1 cellular context compared by ENCODE assay signal in the genomic region with DNA sequence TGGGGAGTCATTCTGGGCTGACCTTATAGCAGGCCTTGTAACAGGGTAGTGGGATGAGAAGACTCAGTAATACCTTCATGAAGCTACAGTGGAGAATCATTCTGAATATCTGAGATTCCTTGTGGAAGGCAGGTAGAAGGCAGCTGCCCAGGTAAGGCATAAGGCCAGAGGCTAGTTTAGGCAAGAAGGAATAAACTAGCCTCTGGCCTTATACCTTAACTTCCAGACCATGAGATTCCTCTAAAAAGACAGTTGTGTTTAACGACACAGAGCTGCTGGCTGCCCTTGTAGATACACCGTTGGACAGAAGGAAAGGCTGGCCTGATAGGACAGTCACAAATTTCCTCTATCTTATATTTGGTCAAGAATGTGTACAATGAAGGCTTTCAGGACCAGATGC.
TF ChIP-seq lines count a peak whose summit lies in the region.

No MANE protein-coding gene starts in this region.

TF ChIP-seq in GM23338, 12 proteins besides CTCF, POLR2A, EP300 and RAD21 (continued from another document):
- TF ChIP-seq, protein P1, sequence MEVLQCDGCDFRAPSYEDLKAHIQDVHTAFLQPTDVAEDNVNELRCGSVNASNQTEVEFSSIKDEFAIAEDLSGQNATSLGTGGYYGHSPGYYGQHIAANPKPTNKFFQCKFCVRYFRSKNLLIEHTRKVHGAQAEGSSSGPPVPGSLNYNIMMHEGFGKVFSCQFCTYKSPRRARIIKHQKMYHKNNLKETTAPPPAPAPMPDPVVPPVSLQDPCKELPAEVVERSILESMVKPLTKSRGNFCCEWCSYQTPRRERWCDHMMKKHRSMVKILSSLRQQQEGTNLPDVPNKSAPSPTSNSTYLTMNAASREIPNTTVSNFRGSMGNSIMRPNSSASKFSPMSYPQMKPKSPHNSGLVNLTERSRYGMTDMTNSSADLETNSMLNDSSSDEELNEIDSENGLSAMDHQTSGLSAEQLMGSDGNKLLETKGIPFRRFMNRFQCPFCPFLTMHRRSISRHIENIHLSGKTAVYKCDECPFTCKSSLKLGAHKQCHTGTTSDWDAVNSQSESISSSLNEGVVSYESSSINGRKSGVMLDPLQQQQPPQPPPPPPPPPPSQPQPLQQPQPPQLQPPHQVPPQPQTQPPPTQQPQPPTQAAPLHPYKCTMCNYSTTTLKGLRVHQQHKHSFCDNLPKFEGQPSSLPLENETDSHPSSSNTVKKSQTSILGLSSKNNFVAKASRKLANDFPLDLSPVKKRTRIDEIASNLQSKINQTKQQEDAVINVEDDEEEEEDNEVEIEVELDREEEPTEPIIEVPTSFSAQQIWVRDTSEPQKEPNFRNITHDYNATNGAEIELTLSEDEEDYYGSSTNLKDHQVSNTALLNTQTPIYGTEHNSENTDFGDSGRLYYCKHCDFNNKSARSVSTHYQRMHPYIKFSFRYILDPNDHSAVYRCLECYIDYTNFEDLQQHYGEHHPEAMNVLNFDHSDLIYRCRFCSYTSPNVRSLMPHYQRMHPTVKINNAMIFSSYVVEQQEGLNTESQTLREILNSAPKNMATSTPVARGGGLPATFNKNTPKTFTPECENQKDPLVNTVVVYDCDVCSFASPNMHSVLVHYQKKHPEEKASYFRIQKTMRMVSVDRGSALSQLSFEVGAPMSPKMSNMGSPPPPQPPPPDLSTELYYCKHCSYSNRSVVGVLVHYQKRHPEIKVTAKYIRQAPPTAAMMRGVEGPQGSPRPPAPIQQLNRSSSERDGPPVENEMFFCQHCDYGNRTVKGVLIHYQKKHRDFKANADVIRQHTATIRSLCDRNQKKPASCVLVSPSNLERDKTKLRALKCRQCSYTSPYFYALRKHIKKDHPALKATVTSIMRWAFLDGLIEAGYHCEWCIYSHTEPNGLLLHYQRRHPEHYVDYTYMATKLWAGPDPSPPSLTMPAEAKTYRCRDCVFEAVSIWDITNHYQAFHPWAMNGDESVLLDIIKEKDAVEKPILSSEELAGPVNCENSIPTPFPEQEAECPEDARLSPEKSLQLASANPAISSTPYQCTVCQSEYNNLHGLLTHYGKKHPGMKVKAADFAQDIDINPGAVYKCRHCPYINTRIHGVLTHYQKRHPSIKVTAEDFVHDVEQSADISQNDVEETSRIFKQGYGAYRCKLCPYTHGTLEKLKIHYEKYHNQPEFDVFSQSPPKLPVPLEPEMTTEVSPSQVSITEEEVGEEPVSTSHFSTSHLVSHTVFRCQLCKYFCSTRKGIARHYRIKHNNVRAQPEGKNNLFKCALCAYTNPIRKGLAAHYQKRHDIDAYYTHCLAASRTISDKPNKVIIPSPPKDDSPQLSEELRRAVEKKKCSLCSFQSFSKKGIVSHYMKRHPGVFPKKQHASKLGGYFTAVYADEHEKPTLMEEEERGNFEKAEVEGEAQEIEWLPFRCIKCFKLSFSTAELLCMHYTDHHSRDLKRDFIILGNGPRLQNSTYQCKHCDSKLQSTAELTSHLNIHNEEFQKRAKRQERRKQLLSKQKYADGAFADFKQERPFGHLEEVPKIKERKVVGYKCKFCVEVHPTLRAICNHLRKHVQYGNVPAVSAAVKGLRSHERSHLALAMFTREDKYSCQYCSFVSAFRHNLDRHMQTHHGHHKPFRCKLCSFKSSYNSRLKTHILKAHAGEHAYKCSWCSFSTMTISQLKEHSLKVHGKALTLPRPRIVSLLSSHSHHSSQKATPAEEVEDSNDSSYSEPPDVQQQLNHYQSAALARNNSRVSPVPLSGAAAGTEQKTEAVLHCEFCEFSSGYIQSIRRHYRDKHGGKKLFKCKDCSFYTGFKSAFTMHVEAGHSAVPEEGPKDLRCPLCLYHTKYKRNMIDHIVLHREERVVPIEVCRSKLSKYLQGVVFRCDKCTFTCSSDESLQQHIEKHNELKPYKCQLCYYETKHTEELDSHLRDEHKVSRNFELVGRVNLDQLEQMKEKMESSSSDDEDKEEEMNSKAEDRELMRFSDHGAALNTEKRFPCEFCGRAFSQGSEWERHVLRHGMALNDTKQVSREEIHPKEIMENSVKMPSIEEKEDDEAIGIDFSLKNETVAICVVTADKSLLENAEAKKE (CRISPR knock-in tag; IDR thresholded peaks at IDR 0.05), result no peak
- TF ChIP-seq, protein P2, sequence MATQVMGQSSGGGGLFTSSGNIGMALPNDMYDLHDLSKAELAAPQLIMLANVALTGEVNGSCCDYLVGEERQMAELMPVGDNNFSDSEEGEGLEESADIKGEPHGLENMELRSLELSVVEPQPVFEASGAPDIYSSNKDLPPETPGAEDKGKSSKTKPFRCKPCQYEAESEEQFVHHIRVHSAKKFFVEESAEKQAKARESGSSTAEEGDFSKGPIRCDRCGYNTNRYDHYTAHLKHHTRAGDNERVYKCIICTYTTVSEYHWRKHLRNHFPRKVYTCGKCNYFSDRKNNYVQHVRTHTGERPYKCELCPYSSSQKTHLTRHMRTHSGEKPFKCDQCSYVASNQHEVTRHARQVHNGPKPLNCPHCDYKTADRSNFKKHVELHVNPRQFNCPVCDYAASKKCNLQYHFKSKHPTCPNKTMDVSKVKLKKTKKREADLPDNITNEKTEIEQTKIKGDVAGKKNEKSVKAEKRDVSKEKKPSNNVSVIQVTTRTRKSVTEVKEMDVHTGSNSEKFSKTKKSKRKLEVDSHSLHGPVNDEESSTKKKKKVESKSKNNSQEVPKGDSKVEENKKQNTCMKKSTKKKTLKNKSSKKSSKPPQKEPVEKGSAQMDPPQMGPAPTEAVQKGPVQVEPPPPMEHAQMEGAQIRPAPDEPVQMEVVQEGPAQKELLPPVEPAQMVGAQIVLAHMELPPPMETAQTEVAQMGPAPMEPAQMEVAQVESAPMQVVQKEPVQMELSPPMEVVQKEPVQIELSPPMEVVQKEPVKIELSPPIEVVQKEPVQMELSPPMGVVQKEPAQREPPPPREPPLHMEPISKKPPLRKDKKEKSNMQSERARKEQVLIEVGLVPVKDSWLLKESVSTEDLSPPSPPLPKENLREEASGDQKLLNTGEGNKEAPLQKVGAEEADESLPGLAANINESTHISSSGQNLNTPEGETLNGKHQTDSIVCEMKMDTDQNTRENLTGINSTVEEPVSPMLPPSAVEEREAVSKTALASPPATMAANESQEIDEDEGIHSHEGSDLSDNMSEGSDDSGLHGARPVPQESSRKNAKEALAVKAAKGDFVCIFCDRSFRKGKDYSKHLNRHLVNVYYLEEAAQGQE (IDR thresholded peaks at IDR 0.05; ENCODE audit: unreplicated experiment), result no peak
- TF ChIP-seq NANOG (IDR thresholded peaks at IDR 0.05; ENCODE audit: borderline replicate concordance), result no peak
- TF ChIP-seq CREB1 (CRISPR knock-in tag; IDR thresholded peaks at IDR 0.05; ENCODE audit: low read depth), result no peak
- no peak for TF ChIP-seq EZH2phosphoT487 (IDR thresholded peaks at IDR 0.05; ENCODE audit: unreplicated experiment)
- TF ChIP-seq, protein P3, sequence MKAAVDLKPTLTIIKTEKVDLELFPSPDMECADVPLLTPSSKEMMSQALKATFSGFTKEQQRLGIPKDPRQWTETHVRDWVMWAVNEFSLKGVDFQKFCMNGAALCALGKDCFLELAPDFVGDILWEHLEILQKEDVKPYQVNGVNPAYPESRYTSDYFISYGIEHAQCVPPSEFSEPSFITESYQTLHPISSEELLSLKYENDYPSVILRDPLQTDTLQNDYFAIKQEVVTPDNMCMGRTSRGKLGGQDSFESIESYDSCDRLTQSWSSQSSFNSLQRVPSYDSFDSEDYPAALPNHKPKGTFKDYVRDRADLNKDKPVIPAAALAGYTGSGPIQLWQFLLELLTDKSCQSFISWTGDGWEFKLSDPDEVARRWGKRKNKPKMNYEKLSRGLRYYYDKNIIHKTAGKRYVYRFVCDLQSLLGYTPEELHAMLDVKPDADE (IDR thresholded peaks at IDR 0.05), result no peak
- TF ChIP-seq POLR2AphosphoS5 (IDR thresholded peaks at IDR 0.05; ENCODE audit: low read depth), result no peak
- TF ChIP-seq EZH2 (IDR thresholded peaks at IDR 0.05; ENCODE audit: low read depth, unreplicated experiment), result no peak
